Comparison of ENCODE assay signal across 18 cellular contexts in genomic region chr13:25868483-25868882, GRCh38.
DNase-seq lines count a peak whose midpoint lies in the region; ATAC-seq and TF ChIP-seq lines count a peak whose summit lies in the region.
"Had no signal": no experiment of that assay in that cellular context is flagged by ENCODE, and none has a peak within 500 bp of the region (broad histone marks: within the 10 kb centered on the region; RNA-seq: fewer than 3 reads in every experiment).

No MANE protein-coding gene starts in this region.

- peak overlapping the region; percentile 24 for H3K4me3 Mint-ChIP-seq in T-helper 2 cell treated with Interferon-gamma antibody and Interleukin-4, amounts not matched to agents 5 μg/mL and 100 μg/mL, for 36 hours
- H3K4me3 Mint-ChIP-seq in H9: peak overlapping the region in 1 of 2 experiments; percentile 12; a peak in 1 of 5 replicates
- peak overlapping the region in 3 of 10 donors; percentile 38 to 58 (median 54) for H3K4me3 Mint-ChIP-seq in naive thymus-derived CD8-positive, alpha-beta T cell
- H3K4me3 Mint-ChIP-seq: CD8-positive, alpha-beta T cell had no signal

- H3K27ac ChIP-seq in BLaER1 (no peak overlapping the region), H9 (ENCODE audit: insufficient read length, low read depth, low read length) (no peak overlapping the region)
- H3K27ac ChIP-seq: 22Rv1, A549, HL-60 had no signal

- no peaks in the 10 kb centered on the region for H3K36me3 Mint-ChIP-seq in T-helper 2 cell treated with Interferon-gamma antibody and Interleukin-4, amounts not matched to agents 5 μg/mL and 100 μg/mL, for 36 hours (ENCODE audit: low read depth)
- H3K36me3 Mint-ChIP-seq in H9 (ENCODE audit: insufficient read depth in 1 of 3, low read depth in 3 of 3): no peaks in the 10 kb centered on the region; a peak in 2 of 7 replicates
- H3K36me3 Mint-ChIP-seq in naive thymus-derived CD8-positive, alpha-beta T cell: no peaks in the 10 kb centered on the region
- H3K36me3 Mint-ChIP-seq: CD8-positive, alpha-beta T cell had no signal

- H3K79me1 ChIP-seq in H9 (ENCODE audit: insufficient read depth, low read depth, low read length, poor library complexity, severe bottlenecking): no peaks in the 10 kb centered on the region

- DNase-seq in T-helper 2 cell treated with Interferon-gamma antibody and Interleukin-4, amounts not matched to agents 5 μg/mL and 100 μg/mL, for 36 hours (ENCODE audit: low spot score): no peak
- DNase-seq in T-helper 2 cell (no peak), H9 (no peak), mesenteric fat pad (ENCODE audit: low spot score) (no peak), ecto neural progenitor cell (ENCODE audit: low spot score) (no peak)
- DNase-seq in naive thymus-derived CD8-positive, alpha-beta T cell: no peak
- DNase-seq: AML-193; Calu3; CD8-positive, alpha-beta T cell; DMS79 treated with DMSO at 0.1 percent for 48 hours; EL; HCEC 1CT had no signal

- H3K23ac ChIP-seq in H9 (ENCODE audit: insufficient read length, low read depth, low read length): no peak overlapping the region

- H2AFZ ChIP-seq in H9 (ENCODE audit: low read length): no peak overlapping the region

- H2BK15ac ChIP-seq in H9 (ENCODE audit: low read depth, low read length): no peak overlapping the region

- H3K4me2 ChIP-seq in BLaER1 (peak overlapping the region; percentile 60), H9 (ENCODE audit: insufficient read depth, insufficient read length, low read length) (no peak overlapping the region)
- H3K4me2 ChIP-seq: A549 had no signal

- peaks cover 20% of the 10 kb centered on the region for H3K27me3 Mint-ChIP-seq in T-helper 2 cell treated with Interferon-gamma antibody and Interleukin-4, amounts not matched to agents 5 μg/mL and 100 μg/mL, for 36 hours (ENCODE audit: low read depth)
- no peaks in the 10 kb centered on the region for H3K27me3 Mint-ChIP-seq in H9 (ENCODE audit: low read depth)
- no peaks in the 10 kb centered on the region for H3K27me3 Mint-ChIP-seq in naive thymus-derived CD8-positive, alpha-beta T cell

- no peak overlapping the region for H3K56ac ChIP-seq in H9 (ENCODE audit: insufficient read length, low read depth, low read length)

- no peak overlapping the region for H3K4me3 ChIP-seq in BLaER1
- H3K4me3 ChIP-seq: A549, GM12878 had no signal

- H3K9me3 Mint-ChIP-seq in T-helper 2 cell treated with Interferon-gamma antibody and Interleukin-4, amounts not matched to agents 5 μg/mL and 100 μg/mL, for 36 hours: no peaks in the 10 kb centered on the region
- no peaks in the 10 kb centered on the region for H3K9me3 Mint-ChIP-seq in H9
- H3K9me3 Mint-ChIP-seq in naive thymus-derived CD8-positive, alpha-beta T cell: no peaks in the 10 kb centered on the region
- H3K9me3 Mint-ChIP-seq: CD8-positive, alpha-beta T cell had no signal

- H3K14ac ChIP-seq in H9 (ENCODE audit: insufficient read depth, low read length): no peak overlapping the region

- H2BK20ac ChIP-seq in H9 (ENCODE audit: low read depth, low read length, poor library complexity, severe bottlenecking): no peak overlapping the region

- no peak overlapping the region for H2BK120ac ChIP-seq in H9 (ENCODE audit: low read depth, low read length, poor library complexity, severe bottlenecking)

- no peak for TF ChIP-seq CTCF in H9 (conservative IDR thresholded peaks at IDR 0.05)

- no peaks in the 10 kb centered on the region for H3K79me2 ChIP-seq in H9 (ENCODE audit: insufficient read depth, low read length)

- H4K91ac ChIP-seq in H9 (ENCODE audit: insufficient read length, low read depth, low read length): no peak overlapping the region

- POLR2A ChIA-PET in naive thymus-derived CD8-positive, alpha-beta T cell (lab: Charles Lee): no interaction called here

- no peaks in the 10 kb centered on the region for H3K23me2 ChIP-seq in H9 (ENCODE audit: insufficient read length, low read depth, low read length, poor library complexity, severe bottlenecking)

- no peak overlapping the region for H2BK12ac ChIP-seq in H9 (ENCODE audit: insufficient read length, low read depth, low read length)

- no CpG with 5 or more reads among the region's 5 CpGs for WGBS in H9 (ENCODE audit: extremely low coverage, insufficient read length, low lambda C conversion rate)

- H3K4ac ChIP-seq in H9 (ENCODE audit: low read depth, low read length): no peak overlapping the region

- H3K9me3 ChIP-seq in BLaER1 (no peaks in the 10 kb centered on the region), H9 (ENCODE audit: control insufficient read depth, low read depth, low read length) (no peaks in the 10 kb centered on the region)
- H3K9me3 ChIP-seq: A549 had no signal

- no peaks in the 10 kb centered on the region for H4K20me1 ChIP-seq in BLaER1
- no peaks in the 10 kb centered on the region for H4K20me1 ChIP-seq in H9 (ENCODE audit: control insufficient read depth, insufficient read depth, insufficient read length)

- H3K4me1 ChIP-seq in BLaER1: peaks cover 57% of the 10 kb centered on the region
- H3K4me1 ChIP-seq in H9 (ENCODE audit: insufficient read depth, low read length): peaks cover 4% of the 10 kb centered on the region; the same call in 1 of the 2 replicates
- H3K4me1 ChIP-seq: A549 had no signal

- no peak overlapping the region for H3K27ac Mint-ChIP-seq in T-helper 2 cell treated with Interferon-gamma antibody and Interleukin-4, amounts not matched to agents 5 μg/mL and 100 μg/mL, for 36 hours
- peak overlapping the region in 2 of 3 experiments; percentile 26 to 74; a peak in 3 of 7 replicates for H3K27ac Mint-ChIP-seq in H9
- H3K27ac Mint-ChIP-seq in naive thymus-derived CD8-positive, alpha-beta T cell: peak overlapping the region in 6 of 10 donors; percentile 8 to 73 (median 63)
- H3K27ac Mint-ChIP-seq: CD8-positive, alpha-beta T cell had no signal

- H2AK5ac ChIP-seq in H9 (ENCODE audit: insufficient read length, low read length): no peak overlapping the region

- no peak overlapping the region for H4K5ac ChIP-seq in H9 (ENCODE audit: insufficient read length, low read depth, low read length)

- peaks cover 26% of the 10 kb centered on the region for H3K4me1 Mint-ChIP-seq in T-helper 2 cell treated with Interferon-gamma antibody and Interleukin-4, amounts not matched to agents 5 μg/mL and 100 μg/mL, for 36 hours (ENCODE audit: low read depth)
- H3K4me1 Mint-ChIP-seq in H9: peaks cover 39 to 44% of the 10 kb centered on the region in 2 experiments
- peaks cover 18 to 50% (median 35%) of the 10 kb centered on the region in 4 donors for H3K4me1 Mint-ChIP-seq in naive thymus-derived CD8-positive, alpha-beta T cell

- H3K36me3 ChIP-seq in BLaER1: no peaks in the 10 kb centered on the region

- H3K27me3 ChIP-seq in BLaER1: no peaks in the 10 kb centered on the region
- no peaks in the 10 kb centered on the region for H3K27me3 ChIP-seq in H9 (ENCODE audit: insufficient read depth, low read length)

- no peak overlapping the region for H3K18ac ChIP-seq in H9 (ENCODE audit: insufficient read length, low read depth, low read length)

- ATAC-seq in naive thymus-derived CD8-positive, alpha-beta T cell: no peak
- ATAC-seq in GM21529 (IDR thresholded peaks at IDR 0.05; ENCODE audit: unreplicated experiment): no peak
- ATAC-seq: A549; CD8-positive, alpha-beta T cell; GM12878 had no signal

- H3K9ac ChIP-seq in BLaER1 (no peak overlapping the region), H9 (ENCODE audit: extremely low read depth, insufficient read length, low read length) (no peak overlapping the region)

- H3T11ph ChIP-seq in H9 (ENCODE audit: low read length): no peak overlapping the region

- H2BK5ac ChIP-seq in H9 (ENCODE audit: insufficient read length, low read length): no peak overlapping the region

- H4K8ac ChIP-seq in H9 (replicated peaks; ENCODE audit: insufficient read length, low read depth, low read length): no peak overlapping the region
